Comparison of ENCODE assay signal across 8 cellular contexts in genomic region chr14:35826952-35827416, GRCh38. TPM values are rescaled to one million over a fixed set of nuclear protein-coding genes. Genes with fewer than 3 reads are reported as not detected.
DNase-seq lines count a peak whose midpoint lies in the region; ATAC-seq and TF ChIP-seq lines count a peak whose summit lies in the region.

No MANE protein-coding gene starts in this region.

- peak overlapping the region; percentile 91 to 99 (median 98) for H3K27ac ChIP-seq in heart right ventricle
- H3K27ac ChIP-seq in body of pancreas: peak overlapping the region; percentile 86 to 98 (median 96)
- peak overlapping the region; percentile 98 for H3K27ac ChIP-seq in mesodermal cell (ENCODE audit: low read depth, low read length, severe bottlenecking)
- H3K27ac ChIP-seq in vagina: peak overlapping the region; percentile 98

- H3K36me3 ChIP-seq in heart right ventricle (peaks cover 0 to 15% (median 0%) of the 10 kb centered on the region in 9 donors), body of pancreas (replicated peaks in 1 of 2; ENCODE audit: insufficient read depth in 1 of 2, low read depth in 2 of 2) (peaks cover 0 to 4% of the 10 kb centered on the region in 2 donors), mesodermal cell (ENCODE audit: control insufficient read depth, insufficient read depth, low read length) (peaks cover 10% of the 10 kb centered on the region), vagina (no peaks in the 10 kb centered on the region)

- no peak for DNase-seq in heart right ventricle
- DNase-seq in Right ventricle myocardium superior: no peak
- DNase-seq in body of pancreas: no peak
- DNase-seq in vagina (ENCODE audit: extremely low spot score in 2 of 2): no peak
- DNase-seq in MV-4-11 (lab: John Stamatoyannopoulos, UW): no peak

- ATAC-seq in heart right ventricle: no peak
- no peak for ATAC-seq in Right ventricle myocardium superior (ENCODE audit: poor library complexity)
- no peak for ATAC-seq in body of pancreas
- no peak for ATAC-seq in GM19023 (IDR thresholded peaks at IDR 0.05; ENCODE audit: unreplicated experiment)
- ATAC-seq in GM21526 (IDR thresholded peaks at IDR 0.05; ENCODE audit: low FRiP score, unreplicated experiment): no peak

- H3K4me1 ChIP-seq in heart right ventricle: peaks cover 0 to 16% (median 9%) of the 10 kb centered on the region in 9 donors
- H3K4me1 ChIP-seq in body of pancreas: peaks cover 5% of the 10 kb centered on the region
- no peaks in the 10 kb centered on the region for H3K4me1 ChIP-seq in mesodermal cell (ENCODE audit: control insufficient read depth, insufficient read depth, low read length, poor library complexity, severe bottlenecking)
- H3K4me1 ChIP-seq in vagina: peaks cover 17% of the 10 kb centered on the region

- no peak for TF ChIP-seq CTCF in heart right ventricle (IDR thresholded peaks at IDR 0.05)
- TF ChIP-seq CTCF in body of pancreas (IDR thresholded peaks at IDR 0.05): no peak
- no peak for TF ChIP-seq CTCF in vagina (IDR thresholded peaks at IDR 0.05)

- H3K27me3 ChIP-seq in heart right ventricle: no peaks in the 10 kb centered on the region
- H3K27me3 ChIP-seq in body of pancreas: no peaks in the 10 kb centered on the region
- no peaks in the 10 kb centered on the region for H3K27me3 ChIP-seq in vagina

- intact Hi-C loops in heart right ventricle (cut with DNase I): loop anchor here in 2 of 10 donors (1.0 to 2.0 kb wide), 2 partner anchors 18 kb away; partner anchors contain the start of gene RALGAPA1 (in 2 of the 2)
- intact Hi-C loops in Right ventricle myocardium superior (cut with DNase I): no loop called here
- intact Hi-C loops in body of pancreas (cut with DNase I): no loop called here
- intact Hi-C loops in vagina (cut with DNase I): no loop called here

- H3K9me3 ChIP-seq in heart right ventricle (no peaks in the 10 kb centered on the region), body of pancreas (no peaks in the 10 kb centered on the region), mesodermal cell (ENCODE audit: control insufficient read depth, low read length) (no peaks in the 10 kb centered on the region), vagina (no peaks in the 10 kb centered on the region)

- 2% methylated on average over 11 of the region's 11 CpGs for WGBS in heart right ventricle, 2 donors
- 3 to 4% methylated on average over 11 of the region's 11 CpGs for WGBS in body of pancreas, 2 donors
- WGBS in mesodermal cell (ENCODE audit: insufficient coverage in 2 of 2), 2 experiments: 0 to 6% methylated on average over 9 to 10 of the region's 11 CpGs

- H3K4me3 ChIP-seq in heart right ventricle (peak overlapping the region; percentile 42 to 99 (median 82)), body of pancreas (peak overlapping the region; percentile 58 to 83), mesodermal cell (ENCODE audit: extremely low read depth, insufficient read depth, low read length, poor library complexity, severe bottlenecking) (peak overlapping the region; percentile 77), vagina (peak overlapping the region; percentile 93 to 96)

- no peak for TF ChIP-seq POLR2A in body of pancreas (IDR thresholded peaks at IDR 0.05)
- no peak for TF ChIP-seq POLR2A in vagina (IDR thresholded peaks at IDR 0.05)

RNA-seq across cellular contexts. Expression of gene BRMS1L, which starts 0.8 kb away (rescaled TPM):
- total RNA-seq in heart right ventricle (10 to 100 TPM; 10.9 to 14.0 (median 12.0) TPM), Right ventricle myocardium superior (10.3 TPM), body of pancreas (1 to 10 TPM; 4.3 to 5.2 TPM), vagina (9.6 TPM)
- 1 to 10 TPM; 2.9 to 6.5 TPM for polyA plus RNA-seq in heart right ventricle
- polyA plus RNA-seq in mesodermal cell (2013, experiment 1 of 2): 11.0 TPM
- 11.5 TPM for polyA plus RNA-seq in mesodermal cell (2013, experiment 2 of 2)

RNA-seq across cellular contexts. Expression of gene RALGAPA1, which starts 17.9 kb away (rescaled TPM):
- total RNA-seq in heart right ventricle (10 to 100 TPM; 29.0 to 43.6 (median 36.6) TPM), Right ventricle myocardium superior (31.3 TPM), body of pancreas (10 to 100 TPM; 34.9 to 48.8 TPM), vagina (77.8 TPM)
- polyA plus RNA-seq in heart right ventricle: 10 to 100 TPM in 1 of 2 donors, 1 to 10 TPM in 1; 7.9 to 28.2 TPM
- polyA plus RNA-seq in mesodermal cell (2013, experiment 1 of 2): 12.8 TPM
- polyA plus RNA-seq in mesodermal cell (2013, experiment 2 of 2): 11.1 TPM
